In genomic region chr10:46547331-46547880, GRCh38 we compare ENCODE assay signal across 16 cellular contexts. TPM values are rescaled to one million over a fixed set of nuclear protein-coding genes. Genes with fewer than 3 reads are reported as not detected.
DNase-seq lines count a peak whose midpoint lies in the region; ATAC-seq and TF ChIP-seq lines count a peak whose summit lies in the region.
"Had no signal": no experiment of that assay in that cellular context is flagged by ENCODE, and none has a peak within 500 bp of the region (broad histone marks: within the 10 kb centered on the region; RNA-seq: fewer than 3 reads in every experiment).

No MANE protein-coding gene starts in this region.

- H3K27ac ChIP-seq in heart left ventricle = no peak overlapping the region
- H3K27ac ChIP-seq: neutrophil had no signal

- peaks cover 0 to 59% (median 6%) of the 10 kb centered on the region in 9 donors for H3K27me3 ChIP-seq in heart left ventricle
- H3K27me3 ChIP-seq in MG63 = no peaks in the 10 kb centered on the region

- 89 to 94% (median 90%) methylated on average over 5 of the region's 5 CpGs for WGBS in heart left ventricle, 4 donors

- ATAC-seq in heart left ventricle (no peak), left cardiac atrium (no peak)
- ATAC-seq: activated T-cell treated with anti-CD3 and anti-CD28 coated beads, Interleukin-2, amount 50 U/mL, for 72 hours had no signal

- H3K4me1 Mint-ChIP-seq in mesothelial cell of epicardium (peaks cover under 1% of the 10 kb centered on the region), type B pancreatic cell (ENCODE audit: unreplicated experiment) (peaks cover 1% of the 10 kb centered on the region)
- no peaks in the 10 kb centered on the region for H3K4me1 Mint-ChIP-seq in activated naive CD8-positive, alpha-beta T cell treated with anti-CD3 and anti-CD28 coated beads for 36 hours

- H3K9me3 Mint-ChIP-seq in mesothelial cell of epicardium (no peaks in the 10 kb centered on the region), type B pancreatic cell (no peaks in the 10 kb centered on the region)
- no peaks in the 10 kb centered on the region for H3K9me3 Mint-ChIP-seq in activated naive CD8-positive, alpha-beta T cell treated with anti-CD3 and anti-CD28 coated beads for 36 hours
- H3K9me3 Mint-ChIP-seq: activated T-cell treated with anti-CD3 and anti-CD28 coated beads, Interleukin-2, amount 50 U/mL, for 72 hours; HFFc6 had no signal

- no peaks in the 10 kb centered on the region for H3K4me1 ChIP-seq in heart left ventricle

- intact Hi-C loops in heart left ventricle (cut with DNase I) (no loop called here), left cardiac atrium (cut with DNase I) (no loop called here)

- DNase-seq in heart left ventricle = peak; percentile 5 to 45 (median 22)
- no peak for DNase-seq in left cardiac atrium
- peak; percentile 49 for DNase-seq in activated CD8-positive, alpha-beta memory T cell treated with anti-CD3 and anti-CD28 coated beads, Interleukin-2, amount 50 U/mL, for 48 hours
- DNase-seq in mesothelial cell of epicardium (ENCODE audit: low spot score in 2 of 2, unreplicated experiment in 2 of 2) = peak; percentile 15 to 35
- peak; percentile 65 for DNase-seq in type B pancreatic cell (ENCODE audit: extremely low spot score, unreplicated experiment)
- no peak for DNase-seq in Ammon's horn (ENCODE audit: low spot score)
- DNase-seq in MG63 = no peak
- DNase-seq in activated naive CD8-positive, alpha-beta T cell treated with anti-CD3 and anti-CD28 coated beads for 36 hours = no peak
- DNase-seq: activated T-cell treated with anti-CD3 and anti-CD28 coated beads, Interleukin-2, amount 50 U/mL, for 72 hours; DMS153; effector CD8-positive, alpha-beta T cell; HFFc6; NCI-H146; NCI-H446 treated with DMSO at 0.1 percent for 48 hours had no signal

- H3K4me3 ChIP-seq in heart left ventricle = no peak overlapping the region
- no peak overlapping the region for H3K4me3 ChIP-seq in MG63

- no peak overlapping the region for H3K4me3 Mint-ChIP-seq in mesothelial cell of epicardium
- no peak overlapping the region for H3K4me3 Mint-ChIP-seq in type B pancreatic cell
- no peak overlapping the region for H3K4me3 Mint-ChIP-seq in activated naive CD8-positive, alpha-beta T cell treated with anti-CD3 and anti-CD28 coated beads for 36 hours
- H3K4me3 Mint-ChIP-seq: activated T-cell treated with anti-CD3 and anti-CD28 coated beads, Interleukin-2, amount 50 U/mL, for 72 hours; HFFc6 had no signal

- no peak for TF ChIP-seq POLR2A in heart left ventricle (IDR thresholded peaks at IDR 0.05)

- TF ChIP-seq CTCF in heart left ventricle (IDR thresholded peaks at IDR 0.05) (no peak), mesothelial cell of epicardium (IDR thresholded peaks at IDR 0.05; ENCODE audit: unreplicated experiment) (no peak), type B pancreatic cell (conservative IDR thresholded peaks at IDR 0.05) (no peak)

- H3K9me3 ChIP-seq in heart left ventricle (no peaks in the 10 kb centered on the region), MG63 (no peaks in the 10 kb centered on the region)
- H3K9me3 ChIP-seq: neutrophil had no signal

- H3K36me3 ChIP-seq in heart left ventricle = no peaks in the 10 kb centered on the region
- H3K36me3 ChIP-seq in MG63 = no peaks in the 10 kb centered on the region
- H3K36me3 ChIP-seq: neutrophil had no signal

- no peaks in the 10 kb centered on the region for H3K36me3 Mint-ChIP-seq in mesothelial cell of epicardium
- H3K36me3 Mint-ChIP-seq in type B pancreatic cell = no peaks in the 10 kb centered on the region
- H3K36me3 Mint-ChIP-seq in activated naive CD8-positive, alpha-beta T cell treated with anti-CD3 and anti-CD28 coated beads for 36 hours = no peaks in the 10 kb centered on the region

- H3K27me3 Mint-ChIP-seq in mesothelial cell of epicardium (ENCODE audit: low read depth) = no peaks in the 10 kb centered on the region
- H3K27me3 Mint-ChIP-seq in type B pancreatic cell = peaks cover 14% of the 10 kb centered on the region
- H3K27me3 Mint-ChIP-seq in activated naive CD8-positive, alpha-beta T cell treated with anti-CD3 and anti-CD28 coated beads for 36 hours = peaks cover 14% of the 10 kb centered on the region

- H3K27ac Mint-ChIP-seq in mesothelial cell of epicardium = no peak overlapping the region
- H3K27ac Mint-ChIP-seq in type B pancreatic cell = no peak overlapping the region
- H3K27ac Mint-ChIP-seq in activated naive CD8-positive, alpha-beta T cell treated with anti-CD3 and anti-CD28 coated beads for 36 hours = no peak overlapping the region
- H3K27ac Mint-ChIP-seq: activated T-cell treated with anti-CD3 and anti-CD28 coated beads, Interleukin-2, amount 50 U/mL, for 72 hours; HFFc6 had no signal

RNA-seq across cellular contexts. Expression of gene GPRIN2, which starts 9.1 kb away (rescaled TPM):
- under 1 TPM in 1 of 9 donors, not detected in 8; 0.50 TPM for total RNA-seq in heart left ventricle
- not detected for polyA plus RNA-seq in heart left ventricle
- not detected for total RNA-seq in left cardiac atrium
- total RNA-seq in mesothelial cell of epicardium = 19.6 to 20.7 TPM (median 20.3 TPM) in 3 replicates
- total RNA-seq in type B pancreatic cell (ENCODE audit: low replicate concordance) = 4.4 and 7.0 TPM in 2 replicates
- total RNA-seq in MG63 (2014; rRNA removed; shearing (Covaris generic); ENCODE audit: low replicate concordance) = not detected in 2 replicates
- total RNA-seq in activated naive CD8-positive, alpha-beta T cell treated with anti-CD3 and anti-CD28 coated beads for 36 hours = not detected
- total RNA-seq: activated T-cell treated with anti-CD3 and anti-CD28 coated beads, Interleukin-2, amount 50 U/mL, for 72 hours; HFFc6; subcutaneous adipose tissue had no signal

RNA-seq across cellular contexts. Expression of gene SYT15, which starts 31.5 kb away (rescaled TPM):
- total RNA-seq in heart left ventricle = 1 to 10 TPM; 1.0 to 5.2 (median 2.9) TPM
- polyA plus RNA-seq in heart left ventricle = 1 to 10 TPM; 1.2 to 1.3 TPM
- total RNA-seq in left cardiac atrium = 1 to 10 TPM; 4.6 to 4.9 TPM
- 3.0 to 4.0 TPM (median 3.3 TPM) in 3 replicates for total RNA-seq in mesothelial cell of epicardium
- total RNA-seq in type B pancreatic cell (ENCODE audit: low replicate concordance) = 1.2 and 1.3 TPM in 2 replicates
- total RNA-seq in MG63 (2014; rRNA removed; shearing (Covaris generic); ENCODE audit: low replicate concordance) = 0.76 TPM in 1 of 2 replicates, not detected in the other
- total RNA-seq in activated naive CD8-positive, alpha-beta T cell treated with anti-CD3 and anti-CD28 coated beads for 36 hours = under 1 TPM; 0.50 to 0.58 TPM

Comparison
In these comparisons a context has a peak if more than half of its experiments do, and no peak if none do; other contexts are left out.
1. DNase-seq: peak in heart left ventricle (5 of 5), activated CD8-positive, alpha-beta memory T cell treated with anti-CD3 and anti-CD28 coated beads, Interleukin-2, amount 50 U/mL, for 48 hours (single experiment), mesothelial cell of epicardium (2 of 2) and type B pancreatic cell (single experiment); none in left cardiac atrium (single experiment), Ammon's horn (single experiment), MG63 (single experiment) and activated naive CD8-positive, alpha-beta T cell treated with anti-CD3 and anti-CD28 coated beads for 36 hours (single experiment).